8 cellular contexts compared by ENCODE assay signal in genomic region chr11:120715239-120715638, GRCh38.
A peak's percentile ranks its signal among the peaks of the same experiment; 100 is the strongest.
DNase-seq lines count a peak whose midpoint lies in the region; ATAC-seq and TF ChIP-seq lines count a peak whose summit lies in the region.

No MANE protein-coding gene starts in this region.

- no peak overlapping the region for H3K27ac ChIP-seq in left ventricle myocardium inferior (replicated peaks)
- no peak overlapping the region for H3K27ac ChIP-seq in upper lobe of right lung

- H3K4me3 ChIP-seq in left ventricle myocardium inferior = no peak overlapping the region
- H3K4me3 ChIP-seq in fibroblast of the aortic adventitia (ENCODE audit: low read depth, low read length) = no peak overlapping the region
- peak overlapping the region; percentile 29 for H3K4me3 ChIP-seq in upper lobe of right lung

- H3K4me1 ChIP-seq in left ventricle myocardium inferior = no peaks in the 10 kb centered on the region
- peaks cover 17% of the 10 kb centered on the region for H3K4me1 ChIP-seq in upper lobe of right lung

- H3K9me3 ChIP-seq in left ventricle myocardium inferior (replicated peaks) (no peaks in the 10 kb centered on the region), upper lobe of right lung (no peaks in the 10 kb centered on the region)

- TF ChIP-seq CTCF in left ventricle myocardium inferior (IDR thresholded peaks at IDR 0.05; ENCODE audit: borderline replicate concordance) = peak; percentile 36
- TF ChIP-seq CTCF in fibroblast of the aortic adventitia (IDR thresholded peaks at IDR 0.05; ENCODE audit: insufficient read depth, low read length) = peak; percentile 56
- TF ChIP-seq CTCF in upper lobe of right lung (IDR thresholded peaks at IDR 0.05) = peak; percentile 38

- no peak for ATAC-seq in left cardiac atrium
- ATAC-seq in upper lobe of right lung = no peak
- no peak for ATAC-seq in activated CD4-positive, CD25-positive, alpha-beta regulatory T cell treated with anti-CD3 and anti-CD28 coated beads, Interleukin-2, amount 50 U/mL, for 24 hours

- intact Hi-C loops in left ventricle myocardium inferior (cut with micrococcal nuclease) = no loop called here
- intact Hi-C loops in left cardiac atrium (cut with DNase I) = no loop called here
- intact Hi-C loops in upper lobe of right lung (cut with DNase I) = no loop called here

- no peak for DNase-seq in left ventricle myocardium inferior
- DNase-seq in left cardiac atrium = no peak
- peak; percentile 22 for DNase-seq in RKO (ENCODE audit: low spot score)
- peak; percentile 7 for DNase-seq in fibroblast of the aortic adventitia (ENCODE audit: low read depth)
- DNase-seq in upper lobe of right lung = no peak
- no peak for DNase-seq in NCI-H446 (lab: John Stamatoyannopoulos, UW)
- DNase-seq in activated effector memory CD4-positive, alpha-beta T cell treated with Interleukin-2 at 50 U/mL for 16 hours = no peak

- peaks cover 75% of the 10 kb centered on the region for H3K27me3 ChIP-seq in left ventricle myocardium inferior (ENCODE audit: low read depth)
- no peaks in the 10 kb centered on the region for H3K27me3 ChIP-seq in upper lobe of right lung

- no peaks in the 10 kb centered on the region for H3K36me3 ChIP-seq in left ventricle myocardium inferior
- H3K36me3 ChIP-seq in upper lobe of right lung = no peaks in the 10 kb centered on the region

Comparison
In these comparisons a context has a peak if more than half of its experiments do, and no peak if none do; other contexts are left out.
1. DNase-seq: peak in RKO (single experiment) and fibroblast of the aortic adventitia (single experiment); none in left ventricle myocardium inferior (single experiment), left cardiac atrium (single experiment), upper lobe of right lung (single experiment), NCI-H446 (0 of 2) and activated effector memory CD4-positive, alpha-beta T cell treated with Interleukin-2 at 50 U/mL for 16 hours (single experiment).
2. Peak in every context shown above with its lines, with median percentiles within 50 percentile points of each other: CTCF ChIP-seq.